13 cellular contexts compared by ENCODE assay signal in genomic region chr2:40178971-40179370, GRCh38.
DNase-seq lines count a peak whose midpoint lies in the region; ATAC-seq, FAIRE-seq and TF ChIP-seq lines count a peak whose summit lies in the region.
"Had no signal": no experiment of that assay in that cellular context is flagged by ENCODE, and none has a peak within 500 bp of the region (broad histone marks: within the 10 kb centered on the region; RNA-seq: fewer than 3 reads in every experiment).

No MANE protein-coding gene starts in this region.

- FAIRE-seq in D721Med (lab: Jason Lieb, UNC) = peak; percentile 53
- FAIRE-seq: H1 had no signal

- CTCF ChIA-PET in IMR-90 (lab: Yijun Ruan, JAX) (interaction anchor here (0.6 kb wide), 1 partner anchor 1435 kb away, joined by 3 read pairs; no protein-coding TSS in a partner anchor), RWPE1 (lab: Yijun Ruan, JAX) (interaction anchor here (1.0 kb wide), 1 partner anchor 13 kb away, joined by 3 read pairs; no protein-coding TSS in a partner anchor)

- H3K4me3 Mint-ChIP-seq in CD14-positive monocyte = no peak overlapping the region
- H3K4me3 Mint-ChIP-seq: mesothelial cell of epicardium had no signal

- in situ Hi-C loops in IMR-90 (cut with MboI; ENCODE audit: low sequenced_read_pairs) = no loop called here

- no peaks in the 10 kb centered on the region; the same call in 1 of the 2 replicates for H3K9me1 ChIP-seq in IMR-90 (ENCODE audit: insufficient read depth, low read length)

- H3K14ac ChIP-seq in IMR-90 (replicated peaks; ENCODE audit: low read depth, low read length) = no peak overlapping the region

- H3K27me3 Mint-ChIP-seq in CD14-positive monocyte (ENCODE audit: low read depth in 3 of 3) = no peaks in the 10 kb centered on the region

- no TSS peak for BruUV-seq in IMR-90 (replicated peaks; lab: Mats Ljungman, UMichigan)

- no peaks in the 10 kb centered on the region for H3K27me3 ChIP-seq in IMR-90 (ENCODE audit: control insufficient read depth, insufficient read depth, low read length)
- H3K27me3 ChIP-seq: gastroesophageal sphincter had no signal

- H3K4ac ChIP-seq in IMR-90 (ENCODE audit: low read depth, low read length) = no peak overlapping the region

- no peak for DNase-seq in D721Med (ENCODE audit: insufficient read length, low spot score)
- peak; percentile 52 for DNase-seq in IMR-90
- DNase-seq in CD14-positive monocyte (ENCODE audit: low spot score) = no peak
- DNase-seq in NCI-H526 treated with DMSO at 0.1 percent for 48 hours (lab: John Stamatoyannopoulos, UW) = no peak
- no peak for DNase-seq in Right ventricle myocardium superior
- DNase-seq in RWPE1 (ENCODE audit: low spot score) = no peak
- DNase-seq: NCI-H1930 had no signal

- H3K79me1 ChIP-seq in IMR-90 (ENCODE audit: low read depth in 1 of 2, low read length in 2 of 2) = peaks cover 0 to 2% of the 10 kb centered on the region in 2 experiments; a peak in 2 of 4 replicates

- H3K56ac ChIP-seq in IMR-90 (ENCODE audit: extremely low read depth, insufficient read depth, low read length) = no peak overlapping the region

- no peak overlapping the region for H3K4me3 ChIP-seq in IMR-90 (ENCODE audit: insufficient read depth, low read depth, low read length)
- H3K4me3 ChIP-seq: gastroesophageal sphincter, SK-N-MC had no signal

- no CpG with 5 or more reads among the region's 3 CpGs for WGBS in IMR-90 (ENCODE audit: extremely low coverage in 2 of 2, insufficient read length in 1 of 2), 2 experiments

- no peak overlapping the region for H2AK9ac ChIP-seq in IMR-90 (replicated peaks; ENCODE audit: low read depth, low read length, poor library complexity)

- H3K36me3 ChIP-seq in IMR-90 (ENCODE audit: control insufficient read depth, insufficient read depth, low read length) = peaks cover 6% of the 10 kb centered on the region
- H3K36me3 ChIP-seq: gastroesophageal sphincter had no signal

- H3K4me1 ChIP-seq in IMR-90 (ENCODE audit: control insufficient read depth, insufficient read depth, low read length) = peaks cover 6% of the 10 kb centered on the region; the same call in 1 of the 2 replicates

- no peak overlapping the region; the same call in 1 of the 2 replicates for H3K4me2 ChIP-seq in IMR-90 (ENCODE audit: low read depth, low read length)

- peaks cover 0 to 3% (median 0%) of the 10 kb centered on the region in 7 donors for H3K9me3 Mint-ChIP-seq in CD14-positive monocyte
- H3K9me3 Mint-ChIP-seq: mesothelial cell of epicardium had no signal

- intact Hi-C loops in IMR-90 (cut with micrococcal nuclease) (no loop called here), CD14-positive monocyte (cut with micrococcal nuclease) (no loop called here), Right ventricle myocardium superior (cut with DNase I) (no loop called here)

- H2AFZ ChIP-seq in IMR-90 (replicated peaks; ENCODE audit: low read length, poor library complexity) = no peak overlapping the region

- no peak overlapping the region for H2BK120ac ChIP-seq in IMR-90 (ENCODE audit: low read depth, low read length)

- no peak overlapping the region for H2BK15ac ChIP-seq in IMR-90 (ENCODE audit: low read depth, low read length)

- TF ChIP-seq CTCF in D721Med (IDR thresholded peaks at IDR 0.05; ENCODE audit: insufficient read depth, missing control alignments) (no peak), IMR-90 (conservative IDR thresholded peaks at IDR 0.05; ENCODE audit: low read depth, low read length) (no peak), CD14-positive monocyte (IDR thresholded peaks at IDR 0.05) (no peak), RWPE1 (conservative IDR thresholded peaks at IDR 0.05; ENCODE audit: low read depth) (no peak)

- peaks cover 13 to 17% of the 10 kb centered on the region in 2 donors for H3K36me3 Mint-ChIP-seq in CD14-positive monocyte
- H3K36me3 Mint-ChIP-seq: mesothelial cell of epicardium had no signal

- no peaks in the 10 kb centered on the region for H3K9me3 ChIP-seq in IMR-90 (ENCODE audit: control insufficient read depth, insufficient read depth, low read length)
- H3K9me3 ChIP-seq: gastroesophageal sphincter had no signal

- dilution Hi-C loops in IMR-90 (cut with HindIII; ENCODE audit: low sequenced_read_pairs, unreplicated experiment) = no loop called here

- H2BK20ac ChIP-seq in IMR-90 (ENCODE audit: low read depth, low read length) = no peak overlapping the region

- no peak overlapping the region for H3K27ac ChIP-seq in IMR-90 (ENCODE audit: insufficient read depth, low read length)
- no peak overlapping the region for H3K27ac ChIP-seq in RWPE1
- H3K27ac ChIP-seq: gastroesophageal sphincter, SK-N-MC had no signal

- peak; percentile 80 for ATAC-seq in GM19025 (IDR thresholded peaks at IDR 0.05; ENCODE audit: low read depth, unreplicated experiment)
- ATAC-seq in HG02763 (IDR thresholded peaks at IDR 0.05; ENCODE audit: unreplicated experiment) = peak; percentile 89
- no peak for ATAC-seq in IMR-90 (ENCODE audit: low read depth)
- ATAC-seq in Right ventricle myocardium superior (ENCODE audit: poor library complexity) = no peak
- ATAC-seq: gastroesophageal sphincter had no signal

- no peak overlapping the region for H4K91ac ChIP-seq in IMR-90 (ENCODE audit: insufficient read depth, low read depth, low read length)

- no peak overlapping the region for H3K23ac ChIP-seq in IMR-90 (ENCODE audit: low read depth, low read length)

- H3K4me1 Mint-ChIP-seq in CD14-positive monocyte = peaks cover 26% of the 10 kb centered on the region
- H3K4me1 Mint-ChIP-seq: mesothelial cell of epicardium had no signal

- no peak overlapping the region for H2BK5ac ChIP-seq in IMR-90 (ENCODE audit: low read depth, low read length, poor library complexity, severe bottlenecking)

- POLR2A ChIA-PET in IMR-90 (lab: Charles Lee; ENCODE audit: unreplicated experiment) (no interaction called here), RWPE1 (lab: Yijun Ruan, JAX; ENCODE audit: low non-redundant PET) (no interaction called here)

- no peak for TF ChIP-seq POLR2A in IMR-90 (IDR thresholded peaks at IDR 0.05; ENCODE audit: low read depth, low read length)

- H3K18ac ChIP-seq in IMR-90 (ENCODE audit: low read depth, low read length) = no peak overlapping the region

- H4K5ac ChIP-seq in IMR-90 (ENCODE audit: low read depth, low read length) = no peak overlapping the region

- H4K8ac ChIP-seq in IMR-90 (ENCODE audit: low read depth in 2 of 2, low read length in 2 of 2) = no peak overlapping the region

- H2AK5ac ChIP-seq in IMR-90 (ENCODE audit: low read depth, low read length) = no peak overlapping the region

- H3K27ac Mint-ChIP-seq in CD14-positive monocyte = no peak overlapping the region
- H3K27ac Mint-ChIP-seq: mesothelial cell of epicardium had no signal

- H3K9ac ChIP-seq in IMR-90 (ENCODE audit: low read depth, low read length) = no peak overlapping the region

- no peak for TF ChIP-seq RAD21 in IMR-90 (IDR thresholded peaks at IDR 0.05; ENCODE audit: low read length)

- H4K20me1 ChIP-seq in IMR-90 (ENCODE audit: insufficient read depth, low read length) = no peaks in the 10 kb centered on the region

TF ChIP-seq in IMR-90, 13 proteins besides CTCF, POLR2A, EP300 and RAD21:
- TF ChIP-seq MAFK (IDR thresholded peaks at IDR 0.05; ENCODE audit: low read depth, low read length) (no peak), RCOR1 (IDR thresholded peaks at IDR 0.05; ENCODE audit: insufficient replicate concordance, low read length) (peak; percentile 40), RFX5 (IDR thresholded peaks at IDR 0.05; ENCODE audit: low read depth, low read length) (no peak), BHLHE40 (IDR thresholded peaks at IDR 0.05; ENCODE audit: low read depth, low read length) (peak; percentile 70), CHD1 (IDR thresholded peaks at IDR 0.05; ENCODE audit: low read depth, low read length) (no peak), CEBPB (IDR thresholded peaks at IDR 0.05; ENCODE audit: low read depth, low read length) (peak; percentile 45; the same call in 1 of the 2 replicates), NFE2L2 (IDR thresholded peaks at IDR 0.05; ENCODE audit: low read depth, low read length) (no peak), MXI1 (IDR thresholded peaks at IDR 0.05; ENCODE audit: borderline replicate concordance, low read depth, low read length) (no peak)

Comparison
In these comparisons a context has a peak if more than half of its experiments do, and no peak if none do; other contexts are left out.
1. ATAC-seq: peak in GM19025 (single experiment) and HG02763 (single experiment); none in IMR-90 (single experiment) and Right ventricle myocardium superior (single experiment).